ENCODE assay signal across 8 cellular contexts in the genomic region with DNA sequence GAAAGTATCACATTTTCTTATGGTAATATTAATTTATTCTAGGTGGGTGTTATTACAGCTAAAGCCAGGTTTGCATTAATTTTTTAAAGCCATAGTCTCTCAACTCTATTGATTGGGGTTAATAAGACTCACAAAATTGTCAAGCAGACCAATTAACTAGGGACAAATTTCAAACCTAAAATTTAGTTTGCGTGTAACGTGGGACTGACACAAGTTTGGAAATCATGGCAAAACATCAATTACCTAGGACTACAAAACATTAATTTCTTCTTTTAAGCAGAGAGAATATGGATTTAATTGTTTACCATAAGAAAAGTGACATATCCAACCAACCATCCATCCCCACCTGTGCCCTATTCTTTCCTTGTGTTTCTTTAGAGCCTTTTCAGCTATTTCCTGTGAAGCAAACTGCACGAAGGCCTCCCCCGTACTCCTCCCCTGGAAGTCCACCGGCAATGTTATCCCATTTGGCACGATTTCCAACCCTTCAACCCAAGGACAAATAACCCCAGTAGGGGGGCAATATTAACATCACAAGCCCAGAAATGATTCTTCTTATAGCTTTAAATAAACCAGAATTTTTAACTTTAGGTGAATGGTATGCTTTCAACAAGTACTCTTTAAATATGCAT. TPM values are rescaled to one million over a fixed set of nuclear protein-coding genes. Genes with fewer than 3 reads are reported as not detected.
DNase-seq lines count a peak whose midpoint lies in the region; ATAC-seq and TF ChIP-seq lines count a peak whose summit lies in the region.

No MANE protein-coding gene starts in this region.

- no peaks in the 10 kb centered on the region for H3K27me3 ChIP-seq in CD4-positive, CD25-positive, alpha-beta regulatory T cell (ENCODE audit: control insufficient read depth, insufficient read depth, low read length)
- peaks cover 5% of the 10 kb centered on the region for H3K27me3 ChIP-seq in Loucy (ENCODE audit: insufficient read depth, low read length, poor library complexity, severe bottlenecking)
- H3K27me3 ChIP-seq in duodenal mucosa (ENCODE audit: control insufficient read depth in 1 of 2, insufficient read depth in 2 of 2, low read length in 2 of 2), result no peaks in the 10 kb centered on the region

- H3K9me3 Mint-ChIP-seq in CD4-positive, CD25-positive, alpha-beta regulatory T cell, result no peaks in the 10 kb centered on the region
- no peaks in the 10 kb centered on the region for H3K9me3 Mint-ChIP-seq in natural killer cell treated with Interleukin-12 subunit alpha and Interleukin-12 subunit beta and Interleukin-15 and Interleukin-18, amount 100 ng/mL, for 72 hours

- peaks cover 43 to 81% (median 61%) of the 10 kb centered on the region in 4 donors for H3K4me1 Mint-ChIP-seq in CD4-positive, CD25-positive, alpha-beta regulatory T cell
- H3K4me1 Mint-ChIP-seq in natural killer cell treated with Interleukin-12 subunit alpha and Interleukin-12 subunit beta and Interleukin-15 and Interleukin-18, amount 100 ng/mL, for 72 hours (ENCODE audit: low read depth in 2 of 2), result peaks cover 66 to 77% of the 10 kb centered on the region in 2 donors

- H3K9ac ChIP-seq in Loucy (ENCODE audit: low read depth, low read length, poor library complexity, severe bottlenecking) (peak overlapping the region; percentile 81), duodenal mucosa (ENCODE audit: low read depth in 1 of 2, low read length in 2 of 2) (peak overlapping the region in 1 of 2 donors; percentile 13)

- peak overlapping the region; percentile 99 for H3K4me2 ChIP-seq in Loucy (ENCODE audit: low read depth, low read length, poor library complexity, severe bottlenecking)

- no peak for TF ChIP-seq CTCF in Loucy (conservative IDR thresholded peaks at IDR 0.05; ENCODE audit: low read length)

- H3K9me3 ChIP-seq in CD4-positive, CD25-positive, alpha-beta regulatory T cell (ENCODE audit: control insufficient read depth in 2 of 2, low read length in 2 of 2), result no peaks in the 10 kb centered on the region
- no peaks in the 10 kb centered on the region for H3K9me3 ChIP-seq in Loucy (ENCODE audit: insufficient read depth, low read depth, low read length)
- H3K9me3 ChIP-seq in duodenal mucosa (ENCODE audit: control insufficient read depth in 1 of 2, low read length in 2 of 2), result no peaks in the 10 kb centered on the region

- no peaks in the 10 kb centered on the region for H3K9me2 ChIP-seq in Loucy (replicated peaks; ENCODE audit: low read depth, low read length)

- H4K20me1 ChIP-seq in Loucy (ENCODE audit: insufficient read depth, low read length, poor library complexity, severe bottlenecking), result peaks cover 91% of the 10 kb centered on the region

- H3K27me3 Mint-ChIP-seq in CD4-positive, CD25-positive, alpha-beta regulatory T cell, result peaks cover 14% of the 10 kb centered on the region
- no peaks in the 10 kb centered on the region for H3K27me3 Mint-ChIP-seq in natural killer cell treated with Interleukin-12 subunit alpha and Interleukin-12 subunit beta and Interleukin-15 and Interleukin-18, amount 100 ng/mL, for 72 hours

- peaks cover 95% of the 10 kb centered on the region for H3K79me2 ChIP-seq in Loucy (ENCODE audit: insufficient read depth, low read length)

- DNase-seq in CD4-positive, CD25-positive, alpha-beta regulatory T cell, result peak in 1 of 3 donors; percentile 3
- DNase-seq in natural killer cell treated with Interleukin-12 subunit alpha and Interleukin-12 subunit beta and Interleukin-15 and Interleukin-18, amount 100 ng/mL, for 72 hours (ENCODE audit: low spot score), result no peak
- no peak for DNase-seq in GF-D8 (lab: John Stamatoyannopoulos, UW)
- no peak for DNase-seq in SIG-M5 treated with dmso at 0.1 percent for 504 hours (lab: John Stamatoyannopoulos, UW; ENCODE audit: unreplicated experiment)

- H3K4me1 ChIP-seq in CD4-positive, CD25-positive, alpha-beta regulatory T cell (ENCODE audit: control insufficient read depth, insufficient read depth, low read length, poor library complexity, severe bottlenecking), result peaks cover 61% of the 10 kb centered on the region
- H3K4me1 ChIP-seq in Loucy (ENCODE audit: insufficient read depth, low read length, poor library complexity, severe bottlenecking) (peaks cover 26% of the 10 kb centered on the region), duodenal mucosa (ENCODE audit: control insufficient read depth in 1 of 2, insufficient read depth in 2 of 2, low read length in 2 of 2) (peaks cover 37 to 46% of the 10 kb centered on the region in 2 donors)

- no peaks in the 10 kb centered on the region for H3F3A ChIP-seq in Loucy (ENCODE audit: low read depth)

- H3K27ac ChIP-seq in CD4-positive, CD25-positive, alpha-beta regulatory T cell (ENCODE audit: insufficient read depth, low read length, poor library complexity, severe bottlenecking), result peak overlapping the region; percentile 63
- no peak overlapping the region for H3K27ac ChIP-seq in duodenal mucosa (ENCODE audit: low read depth, low read length)

- H3K36me3 ChIP-seq in CD4-positive, CD25-positive, alpha-beta regulatory T cell (ENCODE audit: control insufficient read depth, insufficient read depth, low read length), result peaks cover 81% of the 10 kb centered on the region
- H3K36me3 ChIP-seq in Loucy (ENCODE audit: insufficient read depth, low read length), result peaks cover 88% of the 10 kb centered on the region
- peaks cover 52 to 77% of the 10 kb centered on the region in 2 donors for H3K36me3 ChIP-seq in duodenal mucosa (ENCODE audit: control insufficient read depth in 1 of 2, insufficient read depth in 2 of 2, low read length in 2 of 2)

- peak overlapping the region; percentile 78 to 99 (median 96) for H3K4me3 Mint-ChIP-seq in CD4-positive, CD25-positive, alpha-beta regulatory T cell
- peak overlapping the region; percentile 97 for H3K4me3 Mint-ChIP-seq in natural killer cell treated with Interleukin-12 subunit alpha and Interleukin-12 subunit beta and Interleukin-15 and Interleukin-18, amount 100 ng/mL, for 72 hours

- peaks cover 62% of the 10 kb centered on the region for H3K36me3 Mint-ChIP-seq in CD4-positive, CD25-positive, alpha-beta regulatory T cell
- H3K36me3 Mint-ChIP-seq in natural killer cell treated with Interleukin-12 subunit alpha and Interleukin-12 subunit beta and Interleukin-15 and Interleukin-18, amount 100 ng/mL, for 72 hours, result peaks cover 79% of the 10 kb centered on the region

- H2AFZ ChIP-seq in Loucy (ENCODE audit: low read length), result no peak overlapping the region

- peak overlapping the region; percentile 94 for H3K4me3 ChIP-seq in CD4-positive, CD25-positive, alpha-beta regulatory T cell (ENCODE audit: low read depth, low read length)
- H3K4me3 ChIP-seq in Loucy (ENCODE audit: low read length, poor library complexity, severe bottlenecking) (peak overlapping the region; percentile 93), duodenal mucosa (ENCODE audit: low read depth in 1 of 2, low read length in 2 of 2) (peak overlapping the region; percentile 32 to 53)

- no peak for ATAC-seq in CD4-positive, CD25-positive, alpha-beta regulatory T cell (ENCODE audit: low read depth in 2 of 2)
- ATAC-seq in natural killer cell treated with Interleukin-12 subunit alpha and Interleukin-12 subunit beta and Interleukin-15 and Interleukin-18, amount 100 ng/mL, for 72 hours, result no peak
- no peak for ATAC-seq in activated CD4-positive, CD25-positive, alpha-beta regulatory T cell treated with anti-CD3 and anti-CD28 coated beads, Interleukin-2, amount 50 U/mL, for 24 hours
- ATAC-seq in HG02588 (IDR thresholded peaks at IDR 0.05; ENCODE audit: unreplicated experiment), result no peak

- peak overlapping the region; percentile 43 to 80 (median 71) for H3K27ac Mint-ChIP-seq in CD4-positive, CD25-positive, alpha-beta regulatory T cell
- H3K27ac Mint-ChIP-seq in natural killer cell treated with Interleukin-12 subunit alpha and Interleukin-12 subunit beta and Interleukin-15 and Interleukin-18, amount 100 ng/mL, for 72 hours, result peak overlapping the region; percentile 87 to 100

RNA-seq across cellular contexts. Expression of a gene that starts 4.4 kb away (rescaled TPM):
- 2,049 TPM for total RNA-seq in CD4-positive, CD25-positive, alpha-beta regulatory T cell
- polyA plus RNA-seq in CD4-positive, CD25-positive, alpha-beta regulatory T cell, result 100 to 1,000 TPM; 102 to 155 (median 130) TPM
- total RNA-seq in natural killer cell treated with Interleukin-12 subunit alpha and Interleukin-12 subunit beta and Interleukin-15 and Interleukin-18, amount 100 ng/mL, for 72 hours, result 1,000 to 10,000 TPM in 1 of 2 donors, 100 to 1,000 TPM in 1; 874 to 1,296 TPM

Comparison
In these comparisons a context has a peak if more than half of its experiments do, and no peak if none do; other contexts are left out.
1. H3K4me3 ChIP-seq: peak in every context shown above with its lines; median percentile 94 in CD4-positive, CD25-positive, alpha-beta regulatory T cell; 93 in Loucy; 42 in duodenal mucosa.